In the genomic region with DNA sequence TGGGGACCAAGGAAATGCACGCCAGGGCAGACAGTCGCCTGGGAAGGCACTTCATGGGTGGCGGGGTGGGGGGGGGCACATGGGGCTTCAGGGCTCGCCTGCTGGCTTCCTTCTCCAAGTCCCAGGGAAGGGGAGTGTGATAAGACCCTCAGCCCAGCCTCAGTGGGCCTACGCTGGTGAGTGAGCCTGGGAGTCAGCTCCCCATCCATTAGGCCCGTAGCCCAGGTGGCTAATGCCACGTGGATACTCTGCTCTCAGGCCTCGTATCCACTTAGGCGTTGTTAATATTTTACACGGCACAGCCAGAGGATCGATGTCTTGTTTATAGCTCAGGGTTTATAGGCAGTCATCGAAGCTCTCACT, we compare ENCODE assay signal across 22 cellular contexts. TPM values are rescaled to one million over a fixed set of nuclear protein-coding genes. Genes with fewer than 3 reads are reported as not detected.
DNase-seq lines count a peak whose midpoint lies in the region; ATAC-seq and TF ChIP-seq lines count a peak whose summit lies in the region.
"Had no signal": no experiment of that assay in that cellular context is flagged by ENCODE, and none has a peak within 500 bp of the region (broad histone marks: within the 10 kb centered on the region; RNA-seq: fewer than 3 reads in every experiment).

No MANE protein-coding gene starts in this region.

- in situ Hi-C loops in GM23248 (cut with MboI): no loop called here

- intact Hi-C loops in left lung (cut with DNase I): no loop called here
- intact Hi-C loops in sciatic nerve (cut with DNase I): no loop called here

- H4K20me1 ChIP-seq in GM23248 (ENCODE audit: insufficient read depth): no peaks in the 10 kb centered on the region

- H3K9me2 ChIP-seq in GM23248 (ENCODE audit: insufficient read depth): no peaks in the 10 kb centered on the region

- H2AFZ ChIP-seq in GM23248: no peak overlapping the region

- POLR2A ChIA-PET in activated naive CD8-positive, alpha-beta T cell treated with anti-CD3 and anti-CD28 coated beads, Interleukin-2, amount 10 ng/mL, durations not matched to agents 7 days and 5 days (lab: Charles Lee): no interaction called here

- ATAC-seq in activated naive CD8-positive, alpha-beta T cell treated with anti-CD3 and anti-CD28 coated beads, Interleukin-2, amount 10 ng/mL, durations not matched to agents 7 days and 5 days (ENCODE audit: low read depth): no peak
- ATAC-seq in RWPE2 (ENCODE audit: low read depth) (no peak), left lung (no peak), sciatic nerve (no peak), HG02840 (IDR thresholded peaks at IDR 0.05; ENCODE audit: low FRiP score, unreplicated experiment) (no peak)
- ATAC-seq: CD8-positive, alpha-beta T cell had no signal

- no peaks in the 10 kb centered on the region for H3K9me3 ChIP-seq in RWPE2 (ENCODE audit: severe bottlenecking)
- H3K9me3 ChIP-seq in left lung: no peaks in the 10 kb centered on the region
- H3K9me3 ChIP-seq in GM23248 (ENCODE audit: low read depth): no peaks in the 10 kb centered on the region

- no peak overlapping the region for H3K27ac Mint-ChIP-seq in activated naive CD8-positive, alpha-beta T cell treated with anti-CD3 and anti-CD28 coated beads, Interleukin-2, amount 10 ng/mL, durations not matched to agents 7 days and 5 days
- no peak overlapping the region for H3K27ac Mint-ChIP-seq in activated naive CD8-positive, alpha-beta T cell treated with anti-CD3 and anti-CD28 coated beads for 36 hours
- no peak overlapping the region for H3K27ac Mint-ChIP-seq in T-helper 2 cell treated with Interferon-gamma antibody and Interleukin-4, amounts not matched to agents 5 μg/mL and 100 μg/mL, for 36 hours
- H3K27ac Mint-ChIP-seq: CD8-positive, alpha-beta T cell had no signal

- peaks cover 42% of the 10 kb centered on the region for H3K27me3 Mint-ChIP-seq in activated naive CD8-positive, alpha-beta T cell treated with anti-CD3 and anti-CD28 coated beads, Interleukin-2, amount 10 ng/mL, durations not matched to agents 7 days and 5 days
- H3K27me3 Mint-ChIP-seq in activated naive CD8-positive, alpha-beta T cell treated with anti-CD3 and anti-CD28 coated beads for 36 hours: peaks cover 57% of the 10 kb centered on the region
- H3K27me3 Mint-ChIP-seq in T-helper 2 cell treated with Interferon-gamma antibody and Interleukin-4, amounts not matched to agents 5 μg/mL and 100 μg/mL, for 36 hours (ENCODE audit: low read depth): peaks cover 43% of the 10 kb centered on the region

- H3K4me1 ChIP-seq in RWPE2 (ENCODE audit: insufficient read depth, poor library complexity, severe bottlenecking) (no peaks in the 10 kb centered on the region), left lung (peaks cover 0 to 20% of the 10 kb centered on the region in 2 donors), GM23248 (ENCODE audit: insufficient read depth) (0 out of 2 replicates have a peak, but pooled peaks cover 4% of the 10 kb centered on the region)

- no peak overlapping the region for H3K9ac ChIP-seq in GM23248

- no peaks in the 10 kb centered on the region for H3K36me3 Mint-ChIP-seq in activated naive CD8-positive, alpha-beta T cell treated with anti-CD3 and anti-CD28 coated beads, Interleukin-2, amount 10 ng/mL, durations not matched to agents 7 days and 5 days
- H3K36me3 Mint-ChIP-seq in activated naive CD8-positive, alpha-beta T cell treated with anti-CD3 and anti-CD28 coated beads for 36 hours: no peaks in the 10 kb centered on the region
- no peaks in the 10 kb centered on the region for H3K36me3 Mint-ChIP-seq in T-helper 2 cell treated with Interferon-gamma antibody and Interleukin-4, amounts not matched to agents 5 μg/mL and 100 μg/mL, for 36 hours (ENCODE audit: low read depth)
- H3K36me3 Mint-ChIP-seq: CD8-positive, alpha-beta T cell had no signal

- H3K27me3 ChIP-seq in RWPE2 (ENCODE audit: insufficient read depth, poor library complexity, severe bottlenecking): no peaks in the 10 kb centered on the region
- H3K27me3 ChIP-seq in left lung: peaks cover 7 to 82% of the 10 kb centered on the region in 2 donors
- no peaks in the 10 kb centered on the region for H3K27me3 ChIP-seq in GM23248 (replicated peaks; ENCODE audit: insufficient read depth)

- no peaks in the 10 kb centered on the region for H3K4me1 Mint-ChIP-seq in activated naive CD8-positive, alpha-beta T cell treated with anti-CD3 and anti-CD28 coated beads, Interleukin-2, amount 10 ng/mL, durations not matched to agents 7 days and 5 days
- peaks cover 3% of the 10 kb centered on the region for H3K4me1 Mint-ChIP-seq in activated naive CD8-positive, alpha-beta T cell treated with anti-CD3 and anti-CD28 coated beads for 36 hours
- no peaks in the 10 kb centered on the region for H3K4me1 Mint-ChIP-seq in T-helper 2 cell treated with Interferon-gamma antibody and Interleukin-4, amounts not matched to agents 5 μg/mL and 100 μg/mL, for 36 hours (ENCODE audit: low read depth)

- H3K27ac ChIP-seq in RWPE2 (ENCODE audit: poor library complexity, severe bottlenecking): no peak overlapping the region
- H3K27ac ChIP-seq in left lung: no peak overlapping the region
- no peak overlapping the region for H3K27ac ChIP-seq in GM23248

- H3F3A ChIP-seq in GM23248 (ENCODE audit: insufficient read depth): no peaks in the 10 kb centered on the region

- H3K4me3 Mint-ChIP-seq in activated naive CD8-positive, alpha-beta T cell treated with anti-CD3 and anti-CD28 coated beads, Interleukin-2, amount 10 ng/mL, durations not matched to agents 7 days and 5 days: no peak overlapping the region
- H3K4me3 Mint-ChIP-seq in activated naive CD8-positive, alpha-beta T cell treated with anti-CD3 and anti-CD28 coated beads for 36 hours: no peak overlapping the region
- H3K4me3 Mint-ChIP-seq in T-helper 2 cell treated with Interferon-gamma antibody and Interleukin-4, amounts not matched to agents 5 μg/mL and 100 μg/mL, for 36 hours: no peak overlapping the region

- peak; percentile 10 for DNase-seq in activated naive CD8-positive, alpha-beta T cell treated with anti-CD3 and anti-CD28 coated beads, Interleukin-2, amount 10 ng/mL, durations not matched to agents 7 days and 5 days
- no peak for DNase-seq in activated naive CD8-positive, alpha-beta T cell treated with anti-CD3 and anti-CD28 coated beads for 36 hours
- DNase-seq in RWPE2 (ENCODE audit: low spot score) (peak; percentile 25), left lung (peak; percentile 12 to 37), sciatic nerve (ENCODE audit: low spot score) (peak; percentile 47), GM23248 (no peak)
- DNase-seq in T-helper 2 cell treated with Interferon-gamma antibody and Interleukin-4, amounts not matched to agents 5 μg/mL and 100 μg/mL, for 36 hours (ENCODE audit: low spot score): no peak
- DNase-seq: AML-193; C1 segment of cervical spinal cord; CD8-positive, alpha-beta T cell; GDM1; GOT3; HCEC 1CT; KG1; NCI-H1092 treated with DMSO at 0.1 percent for 48 hours; NCI-H2081; NCI-H2171; NCI-H345; NCI-H524; NCI-H774; NK-92 treated with Interleukin-12 subunit alpha and Interleukin-12 subunit beta, amount 100 ng/mL, for 24 hours had no signal

- WGBS in GM23248 (ENCODE audit: low coverage in 1 of 2, low lambda C conversion rate in 2 of 2, missing lambda C conversion rate in 2 of 2), 2 experiments: 83 to 93% methylated on average over 12 of the region's 12 CpGs

- no peaks in the 10 kb centered on the region for H3K9me3 Mint-ChIP-seq in activated naive CD8-positive, alpha-beta T cell treated with anti-CD3 and anti-CD28 coated beads, Interleukin-2, amount 10 ng/mL, durations not matched to agents 7 days and 5 days
- H3K9me3 Mint-ChIP-seq in activated naive CD8-positive, alpha-beta T cell treated with anti-CD3 and anti-CD28 coated beads for 36 hours: no peaks in the 10 kb centered on the region
- H3K9me3 Mint-ChIP-seq in T-helper 2 cell treated with Interferon-gamma antibody and Interleukin-4, amounts not matched to agents 5 μg/mL and 100 μg/mL, for 36 hours: no peaks in the 10 kb centered on the region
- H3K9me3 Mint-ChIP-seq: CD8-positive, alpha-beta T cell had no signal

- no peak overlapping the region for H3K4me3 ChIP-seq in RWPE2 (ENCODE audit: severe bottlenecking)
- no peak overlapping the region for H3K4me3 ChIP-seq in left lung
- no peak overlapping the region for H3K4me3 ChIP-seq in GM23248

- H3K36me3 ChIP-seq in RWPE2 (ENCODE audit: low read depth) (no peaks in the 10 kb centered on the region), left lung (no peaks in the 10 kb centered on the region), GM23248 (ENCODE audit: low read depth) (no peaks in the 10 kb centered on the region)

- no peaks in the 10 kb centered on the region for H3K79me2 ChIP-seq in GM23248 (ENCODE audit: insufficient read depth)

- no peak for TF ChIP-seq CTCF in RWPE2 (IDR thresholded peaks at IDR 0.05; ENCODE audit: poor library complexity, severe bottlenecking)
- no peak for TF ChIP-seq CTCF in left lung (IDR thresholded peaks at IDR 0.05)

- H3K4me2 ChIP-seq in GM23248 (ENCODE audit: unreplicated experiment): no peak overlapping the region

RNA-seq across cellular contexts. Expression of a gene that starts 47.0 kb away (rescaled TPM):
- total RNA-seq in activated naive CD8-positive, alpha-beta T cell treated with anti-CD3 and anti-CD28 coated beads, Interleukin-2, amount 10 ng/mL, durations not matched to agents 7 days and 5 days: not detected
- total RNA-seq in activated naive CD8-positive, alpha-beta T cell treated with anti-CD3 and anti-CD28 coated beads for 36 hours: not detected
- total RNA-seq in left lung (1 to 10 TPM; 3.2 to 4.5 TPM), sciatic nerve (13.9 TPM)
- 10.7 and 11.9 TPM in 2 replicates for total RNA-seq in GM23248 (2014; rRNA removed; shearing (Covaris generic))
- 3.7 and 4.9 TPM in 2 replicates for polyA plus RNA-seq in GM23248 (2016; fragmentation: Nextera tagmentation; extraction: Ambion mirVana)
- total RNA-seq: CD8-positive, alpha-beta T cell had no signal

RNA-seq across cellular contexts. Expression of a gene that starts 58.3 kb away (rescaled TPM):
- total RNA-seq in activated naive CD8-positive, alpha-beta T cell treated with anti-CD3 and anti-CD28 coated beads, Interleukin-2, amount 10 ng/mL, durations not matched to agents 7 days and 5 days: 10 to 100 TPM; 34.8 to 38.2 TPM
- 10 to 100 TPM; 33.2 to 33.6 TPM for total RNA-seq in activated naive CD8-positive, alpha-beta T cell treated with anti-CD3 and anti-CD28 coated beads for 36 hours
- total RNA-seq in left lung (10 to 100 TPM; 23.6 to 26.8 TPM), sciatic nerve (31.8 TPM)
- total RNA-seq in GM23248 (2014; rRNA removed; shearing (Covaris generic)): 13.4 and 23.8 TPM in 2 replicates
- 21.7 and 24.5 TPM in 2 replicates for polyA plus RNA-seq in GM23248 (2016; fragmentation: Nextera tagmentation; extraction: Ambion mirVana)

Comparison
In these comparisons a context has a peak if more than half of its experiments do, and no peak if none do; other contexts are left out.
1. DNase-seq: peak in activated naive CD8-positive, alpha-beta T cell treated with anti-CD3 and anti-CD28 coated beads, Interleukin-2, amount 10 ng/mL, durations not matched to agents 7 days and 5 days (single experiment), RWPE2 (single experiment), left lung (2 of 2) and sciatic nerve (single experiment); none in activated naive CD8-positive, alpha-beta T cell treated with anti-CD3 and anti-CD28 coated beads for 36 hours (single experiment), T-helper 2 cell treated with Interferon-gamma antibody and Interleukin-4, amounts not matched to agents 5 μg/mL and 100 μg/mL, for 36 hours (single experiment) and GM23248 (single experiment).
2. RNA of a gene that starts 47.0 kb away (total RNA-seq): 13.9 TPM in sciatic nerve (single experiment), 10.7 to 11.9 TPM in GM23248 and 3.2 to 4.5 TPM in left lung; not detected in activated naive CD8-positive, alpha-beta T cell treated with anti-CD3 and anti-CD28 coated beads, Interleukin-2, amount 10 ng/mL, durations not matched to agents 7 days and 5 days and not detected in activated naive CD8-positive, alpha-beta T cell treated with anti-CD3 and anti-CD28 coated beads for 36 hours; every median in the first group is over 4 times any median in the second.